Comparison of ENCODE assay signal across 1 cellular context in genomic region chr1:218304281-218305039, GRCh38.
TF ChIP-seq lines count a peak whose summit lies in the region.

No MANE protein-coding gene starts in this region.

TF ChIP-seq in K562, 482 proteins besides CTCF, POLR2A, EP300 and RAD21 (continued from another document and continues in another):
- no peak for TF ChIP-seq SIRT6 (IDR thresholded peaks at IDR 0.05; ENCODE audit: low read depth, low read length)
- no peak for TF ChIP-seq EHMT2 (IDR thresholded peaks at IDR 0.05)
- TF ChIP-seq NR3C1 (CRISPR knock-in tag; IDR thresholded peaks at IDR 0.05), result no peak
- TF ChIP-seq SP1 (CRISPR knock-in tag; IDR thresholded peaks at IDR 0.05), result peak; percentile 19; the same call in 1 of the 2 replicates
- TF ChIP-seq FOXK1 (CRISPR knock-in tag; IDR thresholded peaks at IDR 0.05; ENCODE audit: borderline replicate concordance), result no peak
- TF ChIP-seq THRA (IDR thresholded peaks at IDR 0.05), result no peak
- no peak for TF ChIP-seq PRMT5 (CRISPR knock-in tag; IDR thresholded peaks at IDR 0.05)
- no peak for TF ChIP-seq NUFIP1 (IDR thresholded peaks at IDR 0.05; ENCODE audit: partially characterized antibody)
- no peak for TF ChIP-seq GTF3C2 (IDR thresholded peaks at IDR 0.05; ENCODE audit: borderline replicate concordance, extremely low read depth, insufficient read length)
- no peak for TF ChIP-seq THAP12 (CRISPR knock-in tag; IDR thresholded peaks at IDR 0.05)
- TF ChIP-seq ZNF778 (CRISPR knock-in tag; IDR thresholded peaks at IDR 0.05), result no peak
- no peak for TF ChIP-seq ZSCAN29 (IDR thresholded peaks at IDR 0.05)
- TF ChIP-seq PRDM10 (IDR thresholded peaks at IDR 0.05; ENCODE audit: partially characterized antibody), result peak; percentile 18
- TF ChIP-seq ZKSCAN3 (CRISPR knock-in tag; IDR thresholded peaks at IDR 0.05), result no peak
- no peak for TF ChIP-seq XRCC3 (IDR thresholded peaks at IDR 0.05)
- no peak for TF ChIP-seq GATAD2A (IDR thresholded peaks at IDR 0.05)
- no peak for TF ChIP-seq ZNF561 (CRISPR knock-in tag; conservative IDR thresholded peaks at IDR 0.05)
- no peak for TF ChIP-seq ZNF780A (CRISPR knock-in tag; IDR thresholded peaks at IDR 0.05)
- no peak for TF ChIP-seq SIX5 (IDR thresholded peaks at IDR 0.05; ENCODE audit: borderline replicate concordance in 1 of 2, insufficient read depth in 1 of 2, low read depth in 1 of 2, low read length in 2 of 2)
- TF ChIP-seq ARID3A (IDR thresholded peaks at IDR 0.05; ENCODE audit: borderline replicate concordance, low read depth, low read length), result peak; percentile 60; the same call in 1 of the 2 replicates
- no peak for TF ChIP-seq CCAR2 (IDR thresholded peaks at IDR 0.05; ENCODE audit: low read depth, low read length)
- no peak for TF ChIP-seq RBM25 (IDR thresholded peaks at IDR 0.05; ENCODE audit: low read depth, low read length, severe bottlenecking)
- TF ChIP-seq MEIS2 (IDR thresholded peaks at IDR 0.05; ENCODE audit: partially characterized antibody), result peak; percentile 99
- no peak for TF ChIP-seq KLF6 (CRISPR knock-in tag; IDR thresholded peaks at IDR 0.05; ENCODE audit: borderline replicate concordance)
- no peak for TF ChIP-seq ZFP30 (CRISPR knock-in tag; IDR thresholded peaks at IDR 0.05; ENCODE audit: borderline replicate concordance)
- no peak for TF ChIP-seq ZC3H11A (IDR thresholded peaks at IDR 0.05; ENCODE audit: low read depth, low read length)
- peak; percentile 64; the same call in 1 of the 2 replicates for TF ChIP-seq HMBOX1 (IDR thresholded peaks at IDR 0.05)
- TF ChIP-seq SMAD3 (CRISPR knock-in tag; conservative IDR thresholded peaks at IDR 0.05), result 0 out of 2 replicates have a peak, but pooled peaks have one; percentile 15
- no peak for TF ChIP-seq CBFB (CRISPR knock-in tag; IDR thresholded peaks at IDR 0.05)
- peak; percentile 42 for TF ChIP-seq HDAC3 (IDR thresholded peaks at IDR 0.05; ENCODE audit: borderline replicate concordance, partially characterized antibody)
- no peak for TF ChIP-seq FOXO4 (CRISPR knock-in tag; IDR thresholded peaks at IDR 0.05)
- no peak for TF ChIP-seq SNIP1 (IDR thresholded peaks at IDR 0.05; ENCODE audit: low read depth)
- TF ChIP-seq POLR2H (tag; IDR thresholded peaks at IDR 0.05; ENCODE audit: low read depth), result no peak
- TF ChIP-seq CGGBP1 (CRISPR knock-in tag; IDR thresholded peaks at IDR 0.05), result no peak
- TF ChIP-seq TRIM24 (IDR thresholded peaks at IDR 0.05), result peak; percentile 65 to 68; a peak in 3 of 4 replicates
- TF ChIP-seq EP400 (IDR thresholded peaks at IDR 0.05), result peak; percentile 51
- TF ChIP-seq RBFOX2 (IDR thresholded peaks at IDR 0.05; ENCODE audit: low read depth, low read length), result no peak
- TF ChIP-seq CBX5 (IDR thresholded peaks at IDR 0.05; ENCODE audit: borderline replicate concordance, low read depth), result peak; percentile 59; the same call in 1 of the 2 replicates
- TF ChIP-seq EGR1 (conservative IDR thresholded peaks at IDR 0.05), result no peak
- TF ChIP-seq TEAD2 (tag; IDR thresholded peaks at IDR 0.05), result no peak
- TF ChIP-seq YBX1 (IDR thresholded peaks at IDR 0.05), result no peak
- TF ChIP-seq CREBBP (IDR thresholded peaks at IDR 0.05; ENCODE audit: low read depth, low read length), result no peak
- TF ChIP-seq BRF2 (IDR thresholded peaks at IDR 0.05; ENCODE audit: borderline replicate concordance, insufficient read depth, insufficient read length), result no peak
- no peak for TF ChIP-seq TRIM25 (IDR thresholded peaks at IDR 0.05; ENCODE audit: borderline replicate concordance)
- TF ChIP-seq ZNF639 (CRISPR knock-in tag; conservative IDR thresholded peaks at IDR 0.05 in 1 of 2, IDR thresholded peaks at IDR 0.05 in 1 of 2), result peak in 1 of 2 experiments; percentile 58; a peak in 2 of 4 replicates
- peak; percentile 59 for TF ChIP-seq ZNF75A (CRISPR knock-in tag; IDR thresholded peaks at IDR 0.05)
